In genomic region chr7:155816996-155817395, GRCh38 we compare ENCODE assay signal across 25 cellular contexts. TPM values are rescaled to one million over a fixed set of nuclear protein-coding genes. Genes with fewer than 3 reads are reported as not detected.
DNase-seq lines count a peak whose midpoint lies in the region; ATAC-seq, FAIRE-seq and TF ChIP-seq lines count a peak whose summit lies in the region.
"Had no signal": no experiment of that assay in that cellular context is flagged by ENCODE, and none has a peak within 500 bp of the region (broad histone marks: within the 10 kb centered on the region; RNA-seq: fewer than 3 reads in every experiment).

No MANE protein-coding gene starts in this region.

- 91% methylated on average over 16 of the region's 16 CpGs for WGBS in right cardiac atrium

- H3K4me1 ChIP-seq in right cardiac atrium (ENCODE audit: control insufficient read depth, insufficient read depth, low read length) (no peaks in the 10 kb centered on the region), kidney (ENCODE audit: control insufficient read depth in 1 of 2, insufficient read depth in 1 of 2, low read depth in 1 of 2, low read length in 2 of 2) (peaks cover 0 to under 1% of the 10 kb centered on the region in 2 donors), osteoblast (ENCODE audit: insufficient read depth, low read length) (no peaks in the 10 kb centered on the region)
- H3K4me1 ChIP-seq in effector memory CD4-positive, alpha-beta T cell (ENCODE audit: control insufficient read depth, insufficient read depth, low read length, poor library complexity, severe bottlenecking), result peaks cover 5% of the 10 kb centered on the region
- H3K4me1 ChIP-seq: BE2C had no signal

- DNase-seq in right cardiac atrium (peak in 2 of 3 donors; percentile 12 to 42), Right ventricle myocardium superior (no peak), kidney (peak; percentile 65), osteoblast (ENCODE audit: insufficient read length, low spot score, missing footprints) (peak; percentile 38), HUDEP-2 (lab: John Stamatoyannopoulos, UW; ENCODE audit: unreplicated experiment in 76 of 76) (no peak)
- no peak for DNase-seq in effector memory CD4-positive, alpha-beta T cell
- DNase-seq: 8988T; ACHN; AML-193; BE2C; CD4-positive, alpha-beta T cell; CD8-positive, alpha-beta memory T cell; DMS53; DMS79 treated with DMSO at 0.1 percent for 48 hours; GF-D8; GM23248; H9 had no signal

- ATAC-seq in right cardiac atrium, result no peak
- no peak for ATAC-seq in Right ventricle myocardium superior (ENCODE audit: poor library complexity)
- ATAC-seq in GM18502 (IDR thresholded peaks at IDR 0.05; ENCODE audit: poor library complexity, unreplicated experiment), result no peak
- ATAC-seq: A549, HCT116 had no signal

- no peaks in the 10 kb centered on the region for H3K27me3 ChIP-seq in right cardiac atrium (ENCODE audit: control insufficient read depth, insufficient read depth)
- peaks cover 23% of the 10 kb centered on the region for H3K27me3 ChIP-seq in osteoblast (ENCODE audit: insufficient read depth, low read length)
- H3K27me3 ChIP-seq in effector memory CD4-positive, alpha-beta T cell (replicated peaks; ENCODE audit: control insufficient read depth, insufficient read depth, low read length, poor library complexity, severe bottlenecking), result peaks cover 4% of the 10 kb centered on the region

- intact Hi-C loops in right cardiac atrium (cut with DNase I) (loop anchor here in 1 of 4 donors (5.0 kb wide), 1 partner anchor 655 kb away; no protein-coding TSS in a partner anchor), Right ventricle myocardium superior (cut with DNase I) (loop anchor here (5.0 kb wide), 1 partner anchor 655 kb away; no protein-coding TSS in a partner anchor), kidney (cut with DNase I) (no loop called here)

- H3K4me2 ChIP-seq in osteoblast (ENCODE audit: insufficient read depth, low read length), result no peak overlapping the region
- H3K4me2 ChIP-seq: A549 had no signal

- no peaks in the 10 kb centered on the region for H4K20me1 ChIP-seq in osteoblast (ENCODE audit: insufficient read depth, low read length)

- H3K79me2 ChIP-seq in osteoblast (ENCODE audit: insufficient read depth, low read length), result no peaks in the 10 kb centered on the region

- H3K36me3 ChIP-seq in kidney (ENCODE audit: control insufficient read depth in 1 of 2, insufficient read depth in 2 of 2, low read length in 2 of 2), result no peaks in the 10 kb centered on the region
- H3K36me3 ChIP-seq in osteoblast (ENCODE audit: insufficient read depth, low read length), result no peaks in the 10 kb centered on the region
- no peaks in the 10 kb centered on the region for H3K36me3 ChIP-seq in effector memory CD4-positive, alpha-beta T cell (ENCODE audit: control insufficient read depth, insufficient read depth, low read length)
- H3K36me3 ChIP-seq: BE2C; BLaER1 treated with 17β-estradiol and CSF1 and Interleukin-3, amounts not matched to agents 10 nM and 100 nM had no signal

- H3K4me3 ChIP-seq in right cardiac atrium (ENCODE audit: low read length), result no peak overlapping the region
- no peak overlapping the region for H3K4me3 ChIP-seq in kidney (ENCODE audit: low read length in 2 of 2)
- H3K4me3 ChIP-seq in osteoblast (ENCODE audit: insufficient read depth, low read length), result no peak overlapping the region
- H3K4me3 ChIP-seq in effector memory CD4-positive, alpha-beta T cell (ENCODE audit: insufficient read depth, low read depth, low read length, poor library complexity, severe bottlenecking), result no peak overlapping the region
- H3K4me3 ChIP-seq: A549; BLaER1 treated with 17β-estradiol and CSF1 and Interleukin-3, amounts not matched to agents 10 nM and 100 nM; GM23248 had no signal

- H3K27ac ChIP-seq in right cardiac atrium (ENCODE audit: low read length) (no peak overlapping the region), kidney (ENCODE audit: low read depth in 2 of 2, low read length in 2 of 2) (no peak overlapping the region), osteoblast (ENCODE audit: low read depth, low read length) (no peak overlapping the region)
- H3K27ac ChIP-seq in effector memory CD4-positive, alpha-beta T cell (ENCODE audit: insufficient read depth, low read length, poor library complexity, severe bottlenecking), result no peak overlapping the region
- H3K27ac ChIP-seq: BLaER1 treated with 17β-estradiol and CSF1 and Interleukin-3, amounts not matched to agents 10 nM and 100 nM; GM23248 had no signal

- no peak overlapping the region for H3K9ac ChIP-seq in kidney (ENCODE audit: low read length in 2 of 2)
- H3K9ac ChIP-seq: BLaER1 treated with 17β-estradiol and CSF1 and Interleukin-3, amounts not matched to agents 10 nM and 100 nM; GM23248 had no signal

- H2AFZ ChIP-seq in osteoblast (ENCODE audit: low read length), result no peak overlapping the region
- H2AFZ ChIP-seq: GM23248 had no signal

- TF ChIP-seq CTCF in kidney (IDR thresholded peaks at IDR 0.05; ENCODE audit: borderline replicate concordance, extremely low read depth, insufficient read depth), result no peak
- no peak for TF ChIP-seq CTCF in osteoblast (IDR thresholded peaks at IDR 0.05; ENCODE audit: extremely low read depth, low read depth, low read length)

- H3K9me3 ChIP-seq in right cardiac atrium (ENCODE audit: control insufficient read depth, low read length) (no peaks in the 10 kb centered on the region), kidney (ENCODE audit: control insufficient read depth in 1 of 2, low read length in 2 of 2) (no peaks in the 10 kb centered on the region), osteoblast (ENCODE audit: low read depth, low read length) (no peaks in the 10 kb centered on the region)
- H3K9me3 ChIP-seq in effector memory CD4-positive, alpha-beta T cell (ENCODE audit: control insufficient read depth, low read length), result no peaks in the 10 kb centered on the region
- H3K9me3 ChIP-seq: A549, BE2C had no signal

- no peak for FAIRE-seq in kidney (lab: Jason Lieb, UNC)
- FAIRE-seq: A549, GM12891, H1 had no signal

RNA-seq across cellular contexts. Expression of gene SHH, which starts 4.7 kb away (rescaled TPM):
- total RNA-seq in right cardiac atrium (not detected), Right ventricle myocardium superior (not detected), kidney (15.2 TPM), osteoblast (not detected in 2 replicates)
- polyA plus RNA-seq in right cardiac atrium (not detected), kidney (ENCODE audit: insufficient read depth, low read depth, low replicate concordance) (2.0 TPM)
- total RNA-seq: CD4-positive, alpha-beta T cell; CD8-positive, alpha-beta memory T cell; G401; GM23248; H1 had no signal
- polyA plus RNA-seq: CD14-positive monocyte; CD8-positive, alpha-beta memory T cell; GM23248; H1 had no signal

Comparison
In these comparisons a context has a peak if more than half of its experiments do, and no peak if none do; other contexts are left out.
1. DNase-seq: peak in right cardiac atrium (2 of 3), kidney (single experiment) and osteoblast (single experiment); none in Right ventricle myocardium superior (single experiment), HUDEP-2 (0 of 76) and effector memory CD4-positive, alpha-beta T cell (0 of 3).
2. RNA of gene SHH, which starts 4.7 kb away (total RNA-seq): 15.2 TPM in kidney (single experiment); not detected in right cardiac atrium, not detected in Right ventricle myocardium superior (single experiment) and not detected in osteoblast; every median in the first group is over 10 times any median in the second.